17 cellular contexts compared by ENCODE assay signal in the genomic region with DNA sequence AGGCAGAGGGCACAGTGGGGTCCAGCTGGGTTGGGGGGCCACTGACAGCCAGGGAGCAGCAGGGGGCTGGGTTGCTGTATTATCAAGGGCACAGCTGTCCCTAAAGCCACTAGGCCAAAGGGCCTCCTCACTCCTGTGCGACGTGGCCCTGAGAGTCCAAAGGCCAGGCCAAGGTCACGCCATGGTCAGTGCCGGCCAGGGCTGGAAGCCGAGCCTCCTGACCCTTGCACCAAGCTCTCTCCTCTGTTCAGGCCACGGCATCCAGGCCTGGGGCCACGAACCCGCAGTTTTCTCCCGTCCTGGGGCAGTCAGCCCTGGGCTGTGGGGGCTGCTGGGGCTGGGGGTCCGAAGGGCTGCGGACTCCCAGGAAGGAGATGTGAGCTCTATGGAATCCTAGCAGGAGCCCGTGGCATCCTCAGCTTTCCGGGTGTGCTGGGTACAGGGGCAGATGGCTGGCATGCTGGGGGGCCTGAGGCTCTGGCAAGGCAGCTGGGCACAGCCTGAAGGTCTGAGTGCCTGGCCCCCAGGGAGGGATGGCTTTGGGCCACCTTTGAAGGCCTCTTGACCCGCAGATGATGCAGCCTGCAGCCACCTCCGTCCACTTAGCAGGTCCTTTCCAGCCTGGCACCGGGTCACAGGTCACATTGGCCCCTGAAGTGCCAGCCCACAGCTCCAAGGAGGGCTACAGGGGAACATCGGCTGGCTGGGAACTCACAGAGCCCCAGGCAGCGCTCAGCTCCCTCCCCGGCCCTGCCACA.
"Had no signal": no experiment of that assay in that cellular context is flagged by ENCODE, and none has a peak within 500 bp of the region (broad histone marks: within the 10 kb centered on the region; RNA-seq: fewer than 3 reads in every experiment).

No MANE protein-coding gene starts in this region.

- FAIRE-seq: colon, frontal cortex had no signal

- H3K9me3 ChIP-seq: left ventricle myocardium inferior, neutrophil, sigmoid colon, spleen, suprapubic skin, transverse colon, upper lobe of right lung, uterus had no signal

- H3K4me3 ChIP-seq: dorsolateral prefrontal cortex, left ventricle myocardium inferior, lung, sigmoid colon, spleen, suprapubic skin, transverse colon, upper lobe of right lung, uterus had no signal

- DNase-seq: dorsolateral prefrontal cortex; effector CD4-positive, alpha-beta T cell; head of caudate nucleus; left ventricle myocardium inferior; natural killer cell; sigmoid colon; spleen; stimulated activated naive B cell treated with anti-CD40 and anti-IgM and Interleukin-4, amounts not matched to agents 10 μg/mL and 1 μg/mL and 100 μg/mL, for 72 hours; transverse colon; upper lobe of right lung had no signal

- H3K27me3 ChIP-seq: dorsolateral prefrontal cortex, sigmoid colon, spleen, suprapubic skin, transverse colon, upper lobe of right lung, uterus had no signal

- ATAC-seq: natural killer cell; stimulated activated naive B cell treated with anti-CD40 and anti-IgM and Interleukin-4, amounts not matched to agents 10 μg/mL and 1 μg/mL and 100 μg/mL, for 72 hours; upper lobe of right lung had no signal

- H3K4me1 ChIP-seq: parathyroid adenoma, sigmoid colon, transverse colon, uterus had no signal

- H3K27ac ChIP-seq: dorsolateral prefrontal cortex, left ventricle myocardium inferior, neutrophil, parathyroid adenoma, sigmoid colon, spleen, suprapubic skin, transverse colon, upper lobe of right lung, uterus had no signal

- H3K36me3 ChIP-seq: left ventricle myocardium inferior, neutrophil, sigmoid colon, spleen, suprapubic skin, transverse colon, upper lobe of right lung, uterus had no signal

- H3K9ac ChIP-seq: parathyroid adenoma had no signal
